Comparison of ENCODE assay signal across 8 cellular contexts in the genomic region with DNA sequence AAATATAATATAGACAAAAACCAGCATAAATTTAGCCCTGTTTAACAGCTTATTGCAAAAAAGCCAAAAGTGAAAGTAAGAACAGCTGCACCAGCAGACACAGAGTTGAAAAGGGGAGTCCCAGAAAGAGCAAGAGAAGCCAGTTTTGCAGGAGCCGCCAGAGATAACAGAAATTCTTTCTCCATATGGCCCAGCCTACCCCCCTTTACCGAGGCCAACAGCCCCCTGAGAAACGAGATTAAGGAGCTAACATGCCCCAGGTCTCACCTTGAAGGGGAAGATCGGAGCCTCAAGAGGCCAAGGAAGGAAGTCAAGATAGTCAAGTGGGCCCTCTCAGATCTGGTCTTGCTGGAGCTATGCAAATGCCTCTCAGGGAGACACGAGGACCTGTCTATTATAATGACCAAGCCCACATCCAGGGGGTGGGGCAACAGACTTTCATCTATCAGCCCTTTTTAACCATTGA. TPM values are rescaled to one million over a fixed set of nuclear protein-coding genes. Genes with fewer than 3 reads are reported as not detected.
DNase-seq lines count a peak whose midpoint lies in the region; ATAC-seq lines count a peak whose summit lies in the region.

No MANE protein-coding gene starts in this region.

- no peaks in the 10 kb centered on the region for H3K27me3 Mint-ChIP-seq in natural killer cell treated with Interleukin-12 subunit alpha and Interleukin-12 subunit beta and Interleukin-15 and Interleukin-18, amount 100 ng/mL, for 72 hours

- peak overlapping the region; percentile 72 for H3K9ac ChIP-seq in adipocyte (ENCODE audit: low read length)

- no peaks in the 10 kb centered on the region for H3K27me3 ChIP-seq in adipocyte (replicated peaks; ENCODE audit: control insufficient read depth, insufficient read depth, low read length)
- no peaks in the 10 kb centered on the region for H3K27me3 ChIP-seq in MG63

- H3K27ac Mint-ChIP-seq in natural killer cell treated with Interleukin-12 subunit alpha and Interleukin-12 subunit beta and Interleukin-15 and Interleukin-18, amount 100 ng/mL, for 72 hours: peak overlapping the region; percentile 71 to 87

- peak; percentile 60 for ATAC-seq in HG03159 (IDR thresholded peaks at IDR 0.05; ENCODE audit: unreplicated experiment)
- peak in 1 of 2 donors; percentile 35 for ATAC-seq in natural killer cell treated with Interleukin-12 subunit alpha and Interleukin-12 subunit beta and Interleukin-15 and Interleukin-18, amount 100 ng/mL, for 72 hours

- H3K4me1 Mint-ChIP-seq in natural killer cell treated with Interleukin-12 subunit alpha and Interleukin-12 subunit beta and Interleukin-15 and Interleukin-18, amount 100 ng/mL, for 72 hours (ENCODE audit: low read depth in 2 of 2): peaks cover 41 to 46% of the 10 kb centered on the region in 2 donors

- no peaks in the 10 kb centered on the region for H3K9me3 Mint-ChIP-seq in natural killer cell treated with Interleukin-12 subunit alpha and Interleukin-12 subunit beta and Interleukin-15 and Interleukin-18, amount 100 ng/mL, for 72 hours

- H3K36me3 ChIP-seq in adipocyte (ENCODE audit: control insufficient read depth, insufficient read depth, low read length, severe bottlenecking) (no peaks in the 10 kb centered on the region), MG63 (no peaks in the 10 kb centered on the region)

- peak overlapping the region; percentile 79 for H3K4me3 Mint-ChIP-seq in natural killer cell treated with Interleukin-12 subunit alpha and Interleukin-12 subunit beta and Interleukin-15 and Interleukin-18, amount 100 ng/mL, for 72 hours

- H3K36me3 Mint-ChIP-seq in natural killer cell treated with Interleukin-12 subunit alpha and Interleukin-12 subunit beta and Interleukin-15 and Interleukin-18, amount 100 ng/mL, for 72 hours: peaks cover 6% of the 10 kb centered on the region

- peak; percentile 41 for DNase-seq in stimulated activated CD4-positive, alpha-beta T cell treated with anti-CD3 and anti-CD28 coated beads, Interleukin-1b, Interleukin-23, amount 100 ng/mL, for 48 hours
- no peak for DNase-seq in stimulated activated CD4-positive, alpha-beta T cell treated with anti-CD3 and anti-CD28 coated beads, Interleukin-4, amount 100 ng/mL, for 4 hours
- DNase-seq in adipocyte (ENCODE audit: low read depth): peak; percentile 21
- peak; percentile 48 for DNase-seq in natural killer cell treated with Interleukin-12 subunit alpha and Interleukin-12 subunit beta and Interleukin-15 and Interleukin-18, amount 100 ng/mL, for 72 hours (ENCODE audit: low spot score)
- DNase-seq in NCI-H1048 (lab: John Stamatoyannopoulos, UW): no peak
- no peak for DNase-seq in MG63
- DNase-seq in KG1 (lab: John Stamatoyannopoulos, UW): no peak

- H3K4me3 ChIP-seq in adipocyte (ENCODE audit: low read length) (peak overlapping the region; percentile 81), MG63 (no peak overlapping the region)

- H3K9me3 ChIP-seq in adipocyte (ENCODE audit: control insufficient read depth, low read length) (no peaks in the 10 kb centered on the region), MG63 (no peaks in the 10 kb centered on the region)

- peaks cover 38% of the 10 kb centered on the region for H3K4me1 ChIP-seq in adipocyte (ENCODE audit: control insufficient read depth, insufficient read depth, low read length)

RNA-seq across cellular contexts. Expression of gene ACOX3, which starts 4.8 kb away (rescaled TPM):
- 10 to 100 TPM; 19.9 to 22.2 TPM for total RNA-seq in natural killer cell treated with Interleukin-12 subunit alpha and Interleukin-12 subunit beta and Interleukin-15 and Interleukin-18, amount 100 ng/mL, for 72 hours
- 20.3 and 33.2 TPM in 2 replicates for total RNA-seq in MG63 (2014; rRNA removed; shearing (Covaris generic); ENCODE audit: low replicate concordance)

RNA-seq across cellular contexts. Expression of gene TRMT44, which starts 4.9 kb away (rescaled TPM):
- 10 to 100 TPM; 23.8 to 57.1 TPM for total RNA-seq in natural killer cell treated with Interleukin-12 subunit alpha and Interleukin-12 subunit beta and Interleukin-15 and Interleukin-18, amount 100 ng/mL, for 72 hours
- total RNA-seq in MG63 (2014; rRNA removed; shearing (Covaris generic); ENCODE audit: low replicate concordance): 3.2 and 13.4 TPM in 2 replicates

Comparison
In these comparisons a context has a peak if more than half of its experiments do, and no peak if none do; other contexts are left out.
1. DNase-seq: peak in stimulated activated CD4-positive, alpha-beta T cell treated with anti-CD3 and anti-CD28 coated beads, Interleukin-1b, Interleukin-23, amount 100 ng/mL, for 48 hours (single experiment), adipocyte (single experiment) and natural killer cell treated with Interleukin-12 subunit alpha and Interleukin-12 subunit beta and Interleukin-15 and Interleukin-18, amount 100 ng/mL, for 72 hours (single experiment); none in stimulated activated CD4-positive, alpha-beta T cell treated with anti-CD3 and anti-CD28 coated beads, Interleukin-4, amount 100 ng/mL, for 4 hours (0 of 2), NCI-H1048 (single experiment), MG63 (single experiment) and KG1 (single experiment).